ENCODE assay signal across 8 cellular contexts in the genomic region with DNA sequence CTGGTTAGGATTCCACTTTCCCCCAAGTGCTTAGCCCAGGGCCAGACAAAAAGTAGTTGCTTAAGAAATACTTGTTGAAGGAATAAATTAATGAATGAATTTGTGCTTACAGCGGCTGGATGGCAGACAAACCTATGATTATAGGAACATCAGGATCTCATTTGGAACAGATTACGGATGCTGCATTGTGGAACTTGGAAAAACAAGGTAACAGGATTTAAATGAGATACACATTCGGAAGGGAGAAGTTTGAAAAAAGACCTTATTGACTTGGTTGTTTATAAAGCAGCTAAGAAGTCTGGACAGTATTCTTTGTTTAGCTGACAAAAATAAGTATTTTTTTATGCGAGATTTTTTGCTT. TPM values are rescaled to one million over a fixed set of nuclear protein-coding genes. Genes with fewer than 3 reads are reported as not detected.
DNase-seq lines count a peak whose midpoint lies in the region; ATAC-seq and TF ChIP-seq lines count a peak whose summit lies in the region.

No MANE protein-coding gene starts in this region.

- peak overlapping the region; percentile 97 to 100 (median 99) for H3K27ac Mint-ChIP-seq in naive thymus-derived CD4-positive, alpha-beta T cell

- no peak overlapping the region for H2BK20ac ChIP-seq in IMR-90 (ENCODE audit: low read depth, low read length)

- no peaks in the 10 kb centered on the region for H4K20me1 ChIP-seq in IMR-90 (ENCODE audit: insufficient read depth, low read length)

- peak overlapping the region; percentile 93 to 99 for H4K8ac ChIP-seq in IMR-90 (ENCODE audit: low read depth in 2 of 2, low read length in 2 of 2)

- H3K4me2 ChIP-seq in IMR-90 (ENCODE audit: low read depth, low read length), result peak overlapping the region; percentile 83

- H2BK15ac ChIP-seq in IMR-90 (ENCODE audit: low read depth, low read length), result no peak overlapping the region

- peak overlapping the region; percentile 16 for H2BK5ac ChIP-seq in IMR-90 (ENCODE audit: low read depth, low read length, poor library complexity, severe bottlenecking)

- 0% methylated on average over 2 of the region's 4 CpGs; no CpG with 5 or more reads in 1 of the 2 experiments for WGBS in IMR-90 (ENCODE audit: extremely low coverage in 2 of 2, insufficient read length in 1 of 2), 2 experiments

- peak overlapping the region; percentile 86; the same call in 1 of the 2 replicates for H4K91ac ChIP-seq in IMR-90 (ENCODE audit: insufficient read depth, low read depth, low read length)

- POLR2A ChIA-PET in IMR-90 (lab: Charles Lee; ENCODE audit: unreplicated experiment), result no interaction called here
- POLR2A ChIA-PET in naive thymus-derived CD4-positive, alpha-beta T cell (lab: Charles Lee), result interaction anchor here (0.6 to 3.9 kb wide), 8 partner anchors 12 to 703 kb away, joined by 3 to 41 read pairs (median 5); partner anchors contain the start of genes ANXA5, BBS7 and CCNA2

- peak overlapping the region; percentile 89 to 99 (median 95) for H3K4me3 Mint-ChIP-seq in naive thymus-derived CD4-positive, alpha-beta T cell

- CTCF ChIA-PET in IMR-90 (lab: Yijun Ruan, JAX), result no interaction called here
- CTCF ChIA-PET in naive thymus-derived CD4-positive, alpha-beta T cell (lab: Charles Lee), result no interaction called here

- TF ChIP-seq CTCF in AG09309 (IDR thresholded peaks at IDR 0.05; ENCODE audit: control insufficient read depth, insufficient read depth, low read depth, low read length, missing control alignments) (no peak), IMR-90 (conservative IDR thresholded peaks at IDR 0.05; ENCODE audit: low read depth, low read length) (no peak), colonic mucosa (IDR thresholded peaks at IDR 0.05) (no peak)

- H3K4me1 ChIP-seq in IMR-90 (ENCODE audit: control insufficient read depth, insufficient read depth, low read length), result no peaks in the 10 kb centered on the region
- no peaks in the 10 kb centered on the region for H3K4me1 ChIP-seq in colonic mucosa
- H3K4me1 ChIP-seq in naive thymus-derived CD4-positive, alpha-beta T cell (ENCODE audit: control insufficient read depth in 2 of 2, insufficient read depth in 2 of 2, low read length in 2 of 2), result peaks cover 16 to 20% of the 10 kb centered on the region in 2 donors

- no peak overlapping the region for H3K18ac ChIP-seq in IMR-90 (ENCODE audit: low read depth, low read length)

- no peak overlapping the region for H2AFZ ChIP-seq in IMR-90 (replicated peaks; ENCODE audit: low read length, poor library complexity)

- peaks cover 26 to 55% (median 50%) of the 10 kb centered on the region in 7 donors for H3K4me1 Mint-ChIP-seq in naive thymus-derived CD4-positive, alpha-beta T cell

- in situ Hi-C loops in IMR-90 (cut with MboI; ENCODE audit: low sequenced_read_pairs), result loop anchor here (10.0 kb wide), 1 partner anchor 117 kb away; no protein-coding TSS in a partner anchor

- H3K9ac ChIP-seq in IMR-90 (ENCODE audit: low read depth, low read length), result peak overlapping the region; percentile 94
- H3K9ac ChIP-seq in colonic mucosa (ENCODE audit: low read depth in 2 of 2, low read length in 2 of 2), result peak overlapping the region; percentile 79 to 85

- H2AK9ac ChIP-seq in IMR-90 (replicated peaks; ENCODE audit: low read depth, low read length, poor library complexity), result no peak overlapping the region

- dilution Hi-C loops in IMR-90 (cut with HindIII; ENCODE audit: low sequenced_read_pairs, unreplicated experiment), result no loop called here

- H3K9me3 ChIP-seq in IMR-90 (ENCODE audit: control insufficient read depth, insufficient read depth, low read length) (no peaks in the 10 kb centered on the region), colonic mucosa (no peaks in the 10 kb centered on the region)
- H3K9me3 ChIP-seq in naive thymus-derived CD4-positive, alpha-beta T cell (ENCODE audit: control insufficient read depth in 2 of 3, low read length in 3 of 3), result no peaks in the 10 kb centered on the region

- peak overlapping the region; percentile 22; the same call in 1 of the 2 replicates for H2BK120ac ChIP-seq in IMR-90 (ENCODE audit: low read depth, low read length)

- no peak overlapping the region for H4K5ac ChIP-seq in IMR-90 (ENCODE audit: low read depth, low read length)

- H3K27me3 ChIP-seq in IMR-90 (ENCODE audit: control insufficient read depth, insufficient read depth, low read length), result no peaks in the 10 kb centered on the region
- H3K27me3 ChIP-seq in colonic mucosa, result no peaks in the 10 kb centered on the region
- no peaks in the 10 kb centered on the region for H3K27me3 ChIP-seq in naive thymus-derived CD4-positive, alpha-beta T cell (ENCODE audit: control insufficient read depth in 2 of 2, insufficient read depth in 2 of 2, low read length in 2 of 2)

- no peak for DNase-seq in AG09309 (ENCODE audit: low read depth)
- DNase-seq in IMR-90, result no peak
- DNase-seq in colonic mucosa, result no peak
- no peak for DNase-seq in naive thymus-derived CD4-positive, alpha-beta T cell
- no peak for DNase-seq in NCI-H446 treated with DMSO at 0.1 percent for 48 hours (lab: John Stamatoyannopoulos, UW)
- DNase-seq in stimulated activated CD4-positive, alpha-beta T cell treated with anti-CD3 and anti-CD28 coated beads, Interleukin-4, amount 100 ng/mL, for 4 hours, result no peak
- no peak for DNase-seq in cerebellum (ENCODE audit: low spot score)

- H3K27ac ChIP-seq in IMR-90 (ENCODE audit: insufficient read depth, low read length), result no peak overlapping the region; the same call in 1 of the 2 replicates
- peak overlapping the region; percentile 89 for H3K27ac ChIP-seq in colonic mucosa
- peak overlapping the region; percentile 93 for H3K27ac ChIP-seq in naive thymus-derived CD4-positive, alpha-beta T cell (ENCODE audit: low read depth, low read length)

- 0 out of 2 replicates have a peak, but pooled peaks cover 2% of the 10 kb centered on the region for H3K9me1 ChIP-seq in IMR-90 (ENCODE audit: insufficient read depth, low read length)

- H3K23ac ChIP-seq in IMR-90 (ENCODE audit: low read depth, low read length), result peak overlapping the region; percentile 91; the same call in 1 of the 2 replicates

- H3K36me3 Mint-ChIP-seq in naive thymus-derived CD4-positive, alpha-beta T cell, result peaks cover 0 to 26% (median 17%) of the 10 kb centered on the region in 5 donors

- TF ChIP-seq POLR2A in IMR-90 (IDR thresholded peaks at IDR 0.05; ENCODE audit: low read depth, low read length), result no peak

- peak overlapping the region; percentile 50; the same call in 1 of the 2 replicates for H3K14ac ChIP-seq in IMR-90 (replicated peaks; ENCODE audit: low read depth, low read length)

- TF ChIP-seq RAD21 in IMR-90 (IDR thresholded peaks at IDR 0.05; ENCODE audit: low read length), result no peak

- peaks cover 0 to 4% (median 0%) of the 10 kb centered on the region in 11 donors for H3K9me3 Mint-ChIP-seq in naive thymus-derived CD4-positive, alpha-beta T cell

- H3K4me3 ChIP-seq in AG09309 (ENCODE audit: control insufficient read depth, low read depth, low read length) (peak overlapping the region; percentile 95), IMR-90 (ENCODE audit: insufficient read depth, low read depth, low read length) (peak overlapping the region; percentile 67), colonic mucosa (peak overlapping the region; percentile 82)
- peak overlapping the region; percentile 92 for H3K4me3 ChIP-seq in naive thymus-derived CD4-positive, alpha-beta T cell (ENCODE audit: low read length)

- H3K36me3 ChIP-seq in IMR-90 (ENCODE audit: control insufficient read depth, insufficient read depth, low read length) (peaks cover 10% of the 10 kb centered on the region), colonic mucosa (no peaks in the 10 kb centered on the region)
- peaks cover 7 to 28% (median 9%) of the 10 kb centered on the region in 3 experiments for H3K36me3 ChIP-seq in naive thymus-derived CD4-positive, alpha-beta T cell (ENCODE audit: control insufficient read depth in 2 of 3, insufficient read depth in 3 of 3, low read length in 3 of 3)

- no peak overlapping the region for H2AK5ac ChIP-seq in IMR-90 (ENCODE audit: low read depth, low read length)

- BruUV-seq in IMR-90 (replicated peaks; lab: Mats Ljungman, UMichigan), result no TSS peak

- peak overlapping the region; percentile 92 for H3K4ac ChIP-seq in IMR-90 (ENCODE audit: low read depth, low read length)

- intact Hi-C loops in IMR-90 (cut with micrococcal nuclease) (loop anchor here (5.0 kb wide), 1 partner anchor 119 kb away; no protein-coding TSS in a partner anchor), colonic mucosa (cut with DNase I) (no loop called here)
- intact Hi-C loops in naive thymus-derived CD4-positive, alpha-beta T cell (cut with micrococcal nuclease), result loop anchor here (1.0 to 10.0 kb wide), 12 partner anchors 22 to 1733 kb away; partner anchors contain the start of genes BBS7 (in 2 of the 2), ANXA5 (in 1 of the 2), BBS12 (in 1 of the 2) and CCNA2 (in 1 of the 2)

- peaks cover 14 to 18% of the 10 kb centered on the region in 2 experiments for H3K79me1 ChIP-seq in IMR-90 (ENCODE audit: low read depth in 1 of 2, low read length in 2 of 2)

- ATAC-seq in IMR-90 (ENCODE audit: low read depth) (no peak), GM18868 (IDR thresholded peaks at IDR 0.05; ENCODE audit: unreplicated experiment) (no peak)
- ATAC-seq in naive thymus-derived CD4-positive, alpha-beta T cell, result no peak

- H3K56ac ChIP-seq in IMR-90 (ENCODE audit: extremely low read depth, insufficient read depth, low read length), result peak overlapping the region; percentile 89

- H3K27me3 Mint-ChIP-seq in naive thymus-derived CD4-positive, alpha-beta T cell, result peaks cover 0 to 2% (median 0%) of the 10 kb centered on the region in 5 donors

RNA-seq across cellular contexts. Expression of gene EXOSC9, which starts 0.6 kb away (rescaled TPM):
- total RNA-seq in IMR-90 (2012; rRNA removed) (47.5 and 85.8 TPM in 2 replicates), colonic mucosa (10 to 100 TPM; 12.3 to 17.8 TPM), cerebellum (24.6 TPM)
- 27.3 and 34.7 TPM in 2 replicates for polyA plus RNA-seq in IMR-90 (2012; rRNA removed)
- polyA plus RNA-seq in IMR-90 (2012; cell fraction: cytosol; rRNA removed), result 3.8 and 4.3 TPM in 2 replicates
- 5.7 and 33.2 TPM in 2 replicates for polyA plus RNA-seq in IMR-90 (2012; cell fraction: nucleus; rRNA removed; ENCODE audit: low replicate concordance)
- 10 to 100 TPM; 37.5 to 55.0 (median 44.2) TPM for total RNA-seq in naive thymus-derived CD4-positive, alpha-beta T cell
- polyA plus RNA-seq in naive thymus-derived CD4-positive, alpha-beta T cell, result 10 to 100 TPM; 36.8 to 42.3 TPM

RNA-seq across cellular contexts. Expression of gene CCNA2, which starts 22.0 kb away (rescaled TPM):
- 54.3 and 59.7 TPM in 2 replicates for total RNA-seq in IMR-90 (2012; rRNA removed)
- polyA plus RNA-seq in IMR-90 (2012; rRNA removed), result 21.3 and 22.8 TPM in 2 replicates
- 6.7 and 10.4 TPM in 2 replicates for polyA plus RNA-seq in IMR-90 (2012; cell fraction: cytosol; rRNA removed)
- 5.3 and 8.3 TPM in 2 replicates for polyA plus RNA-seq in IMR-90 (2012; cell fraction: nucleus; rRNA removed; ENCODE audit: low replicate concordance)
- total RNA-seq in colonic mucosa, result 10 to 100 TPM; 15.6 to 62.8 TPM
- total RNA-seq in naive thymus-derived CD4-positive, alpha-beta T cell, result 10 to 100 TPM in 1 of 5 experiments, 1 to 10 TPM in 2, under 1 TPM in 2; 0.24 to 63.7 (median 1.2) TPM
- polyA plus RNA-seq in naive thymus-derived CD4-positive, alpha-beta T cell, result under 1 TPM; 0.06 to 0.13 TPM
- total RNA-seq in cerebellum, result 17.1 TPM

RNA-seq across cellular contexts. Expression of gene SMIM43, which starts 36.7 kb away (rescaled TPM):
- total RNA-seq in IMR-90 (2012; rRNA removed) (1.4 TPM in 2 replicates), colonic mucosa (under 1 TPM in 1 of 2 donors, not detected in 1; 0.21 TPM), cerebellum (not detected)
- 2.0 and 2.8 TPM in 2 replicates for polyA plus RNA-seq in IMR-90 (2012; rRNA removed)
- polyA plus RNA-seq in IMR-90 (2012; cell fraction: cytosol; rRNA removed), result 0.68 and 0.71 TPM in 2 replicates
- polyA plus RNA-seq in IMR-90 (2012; cell fraction: nucleus; rRNA removed; ENCODE audit: low replicate concordance), result 1.1 and 4.1 TPM in 2 replicates
- not detected for total RNA-seq in naive thymus-derived CD4-positive, alpha-beta T cell
- not detected for polyA plus RNA-seq in naive thymus-derived CD4-positive, alpha-beta T cell
